Comparison of ENCODE assay signal across 26 cellular contexts in genomic region chr7:148318092-148318756, GRCh38.
DNase-seq lines count a peak whose midpoint lies in the region; ATAC-seq, FAIRE-seq and TF ChIP-seq lines count a peak whose summit lies in the region.
"Had no signal": no experiment of that assay in that cellular context is flagged by ENCODE, and none has a peak within 500 bp of the region (broad histone marks: within the 10 kb centered on the region; RNA-seq: fewer than 3 reads in every experiment).

No MANE protein-coding gene starts in this region.

- peak in 2 of 3 donors; percentile 29 to 57 for ATAC-seq in natural killer cell
- ATAC-seq in natural killer cell treated with Interleukin-12 subunit alpha and Interleukin-12 subunit beta and Interleukin-15 and Interleukin-18, amount 100 ng/mL, for 72 hours, result no peak
- no peak for ATAC-seq in HG03175 (IDR thresholded peaks at IDR 0.05; ENCODE audit: unreplicated experiment)
- no peak for ATAC-seq in HG02938 (IDR thresholded peaks at IDR 0.05; ENCODE audit: unreplicated experiment)

- no peak for TF ChIP-seq POLR2A in H1 (IDR thresholded peaks at IDR 0.05; ENCODE audit: control extremely low read depth in 1 of 2, low read depth in 2 of 2, low read length in 2 of 2)
- no peak for TF ChIP-seq POLR2A in GM12891 (IDR thresholded peaks at IDR 0.05; ENCODE audit: low read depth, low read length)

- POLR2A ChIA-PET in H1 (lab: Charles Lee; ENCODE audit: partially characterized antibody), result interaction anchor here (0.6 to 1.3 kb wide), 3 partner anchors 9 to 89 kb away, joined by 3 read pairs; no protein-coding TSS in a partner anchor

- no peak overlapping the region for H3K14ac ChIP-seq in H1 (ENCODE audit: insufficient read length)

- H3K79me1 ChIP-seq in H1 (ENCODE audit: low read depth, low read length) (no peaks in the 10 kb centered on the region), mesendoderm (ENCODE audit: low read length) (no peaks in the 10 kb centered on the region)

- H3K27ac Mint-ChIP-seq in natural killer cell, result peak overlapping the region; percentile 17 to 40
- H3K27ac Mint-ChIP-seq in natural killer cell treated with Interleukin-12 subunit alpha and Interleukin-12 subunit beta and Interleukin-15 and Interleukin-18, amount 100 ng/mL, for 72 hours, result no peak overlapping the region
- H3K27ac Mint-ChIP-seq: CD14-positive monocyte; CD8-positive, alpha-beta memory T cell had no signal

- H4K5ac ChIP-seq in H1 (ENCODE audit: insufficient read length, low read depth, low read length) (no peak overlapping the region), mesendoderm (ENCODE audit: low read length) (no peak overlapping the region)

- H3K79me2 ChIP-seq in H1 (ENCODE audit: control insufficient read depth in 1 of 2, insufficient read depth in 2 of 2, low read length in 2 of 2) (no peaks in the 10 kb centered on the region), mesendoderm (ENCODE audit: control insufficient read depth, insufficient read depth, low read length) (no peaks in the 10 kb centered on the region)

- no peak overlapping the region for H3K23ac ChIP-seq in H1 (ENCODE audit: insufficient read length)
- H3K23ac ChIP-seq in mesendoderm (ENCODE audit: low read length), result no peak overlapping the region

- no peaks in the 10 kb centered on the region for H3K36me3 Mint-ChIP-seq in natural killer cell
- no peaks in the 10 kb centered on the region for H3K36me3 Mint-ChIP-seq in natural killer cell treated with Interleukin-12 subunit alpha and Interleukin-12 subunit beta and Interleukin-15 and Interleukin-18, amount 100 ng/mL, for 72 hours
- H3K36me3 Mint-ChIP-seq: CD14-positive monocyte; CD8-positive, alpha-beta memory T cell had no signal

- H2BK120ac ChIP-seq in H1 (replicated peaks; ENCODE audit: low read depth, low read length), result peak overlapping the region; percentile 35
- peak overlapping the region; percentile 95 for H2BK120ac ChIP-seq in mesendoderm (ENCODE audit: low read depth, low read length)

- H4K91ac ChIP-seq in H1 (replicated peaks; ENCODE audit: insufficient read length, low read length), result no peak overlapping the region

- H3K4me1 ChIP-seq in H1 (replicated peaks in 1 of 4; ENCODE audit: control insufficient read depth in 3 of 4, insufficient read depth in 4 of 4, low read length in 3 of 4) (peaks cover 6 to 9% (median 8%) of the 10 kb centered on the region in 4 experiments), mesendoderm (ENCODE audit: control insufficient read depth, low read depth, low read length) (no peaks in the 10 kb centered on the region)
- H3K4me1 ChIP-seq: BE2C had no signal

- peaks cover 0 to 8% of the 10 kb centered on the region in 2 donors for H3K27me3 Mint-ChIP-seq in natural killer cell (ENCODE audit: low read depth in 2 of 2)
- peaks cover 4 to 24% of the 10 kb centered on the region in 2 donors for H3K27me3 Mint-ChIP-seq in natural killer cell treated with Interleukin-12 subunit alpha and Interleukin-12 subunit beta and Interleukin-15 and Interleukin-18, amount 100 ng/mL, for 72 hours

- H3K4me2 ChIP-seq in H1 (ENCODE audit: insufficient read depth in 1 of 2, low read depth in 2 of 2, low read length in 2 of 2) (no peak overlapping the region; a peak in 1 of 4 replicates), mesendoderm (ENCODE audit: low read length) (no peak overlapping the region)

- H3K36me3 ChIP-seq in H1 (ENCODE audit: control insufficient read depth in 2 of 4, insufficient read depth in 4 of 4, low read length in 3 of 4) (no peaks in the 10 kb centered on the region), mesendoderm (ENCODE audit: control insufficient read depth, insufficient read depth, low read length) (no peaks in the 10 kb centered on the region)
- H3K36me3 ChIP-seq: BE2C had no signal

- no peak overlapping the region for H3K4me3 ChIP-seq in H1 (ENCODE audit: extremely low read depth in 1 of 4, insufficient read depth in 2 of 4, low read depth in 3 of 4, low read length in 4 of 4)
- no peak overlapping the region for H3K4me3 ChIP-seq in mesendoderm (ENCODE audit: low read length)

- H3K9ac ChIP-seq in H1 (replicated peaks in 1 of 4; ENCODE audit: extremely low read depth in 1 of 4, low read depth in 3 of 4, low read length in 3 of 4) (no peak overlapping the region; a peak in 1 of 7 replicates), mesendoderm (ENCODE audit: low read length) (peak overlapping the region; percentile 50)

- DNase-seq in natural killer cell (no peak), NCI-H2171 (lab: John Stamatoyannopoulos, UW) (peak; percentile 29), H1 (ENCODE audit: low read depth in 1 of 2, low spot score in 2 of 2) (no peak), mesendoderm (peak; percentile 98), GM12891 (ENCODE audit: insufficient read length, low spot score) (no peak)
- DNase-seq in natural killer cell treated with Interleukin-12 subunit alpha and Interleukin-12 subunit beta and Interleukin-15 and Interleukin-18, amount 100 ng/mL, for 72 hours (ENCODE audit: low spot score), result no peak
- DNase-seq: 8988T; ACHN; BE2C; Calu3; CD8-positive, alpha-beta memory T cell; DND-41; H7; KBM-7; NCI-H1694 treated with DMSO at 0.1 percent for 48 hours; NCI-H2081; NCI-H345; NCI-H510A treated with DMSO at 0.1 percent for 48 hours; RPMI8226; SHP77; T-helper 1 cell had no signal

- no peak for TF ChIP-seq RAD21 in H1 (IDR thresholded peaks at IDR 0.05 in 1 of 2, conservative IDR thresholded peaks at IDR 0.05 in 1 of 2; ENCODE audit: low read depth in 2 of 2, low read length in 2 of 2)

- no peak for FAIRE-seq in H1 (lab: Jason Lieb, UNC)
- FAIRE-seq in GM12891 (lab: Jason Lieb, UNC), result no peak
- FAIRE-seq: GM18507 had no signal

- CTCF ChIA-PET in H1 (lab: Charles Lee; ENCODE audit: partially characterized antibody), result interaction anchor here (1.0 kb wide), 2 partner anchors 35 to 184 kb away, joined by 3 read pairs; no protein-coding TSS in a partner anchor

- TF ChIP-seq CTCF in natural killer cell (IDR thresholded peaks at IDR 0.05), result no peak
- no peak for TF ChIP-seq CTCF in H1 (IDR thresholded peaks at IDR 0.05; ENCODE audit: control extremely low read depth in 1 of 3, insufficient read depth in 1 of 3, low read depth in 1 of 3, low read length in 3 of 3)

- H2AFZ ChIP-seq in H1 (ENCODE audit: low read length), result no peak overlapping the region

- no peaks in the 10 kb centered on the region for H3K9me3 ChIP-seq in H1 (ENCODE audit: insufficient read depth in 2 of 2, low read depth in 1 of 2, low read length in 1 of 2)
- H3K9me3 ChIP-seq: BE2C had no signal

- peaks cover under 1 to 6% of the 10 kb centered on the region in 2 donors for H3K4me1 Mint-ChIP-seq in natural killer cell
- H3K4me1 Mint-ChIP-seq in natural killer cell treated with Interleukin-12 subunit alpha and Interleukin-12 subunit beta and Interleukin-15 and Interleukin-18, amount 100 ng/mL, for 72 hours (ENCODE audit: low read depth in 2 of 2), result peaks cover 0 to 6% of the 10 kb centered on the region in 2 donors
- H3K4me1 Mint-ChIP-seq: CD14-positive monocyte; CD8-positive, alpha-beta memory T cell had no signal

- H3K27ac ChIP-seq in H1 (ENCODE audit: low read depth, low read length), result no peak overlapping the region
- H3K27ac ChIP-seq in mesendoderm (ENCODE audit: low read depth, low read length), result peak overlapping the region; percentile 89
- H3K27ac ChIP-seq: HL-60 had no signal

- H3K27me3 ChIP-seq in H1 (replicated peaks in 1 of 4; ENCODE audit: control insufficient read depth in 3 of 4, extremely low read depth in 1 of 4, insufficient read depth in 3 of 4, low read length in 3 of 4) (no peaks in the 10 kb centered on the region), mesendoderm (ENCODE audit: insufficient read depth, low read length, poor library complexity) (no peaks in the 10 kb centered on the region)
- H3K27me3 ChIP-seq: BE2C had no signal

- H3K4ac ChIP-seq in H1 (replicated peaks; ENCODE audit: insufficient read length, low read depth, low read length) (no peak overlapping the region), mesendoderm (ENCODE audit: low read depth, low read length) (peak overlapping the region; percentile 99)

- H2BK15ac ChIP-seq in H1 (ENCODE audit: low read length) (no peak overlapping the region), mesendoderm (replicated peaks; ENCODE audit: low read depth) (no peak overlapping the region)

- peak overlapping the region; percentile 86 for H2BK20ac ChIP-seq in H1 (ENCODE audit: low read length)

- H3K56ac ChIP-seq in H1 (replicated peaks; ENCODE audit: insufficient read length, low read depth, low read length) (no peak overlapping the region), mesendoderm (ENCODE audit: low read length) (peak overlapping the region; percentile 59)

- H2AK5ac ChIP-seq in H1 (ENCODE audit: low read depth, low read length) (no peak overlapping the region), mesendoderm (ENCODE audit: low read length) (no peak overlapping the region)

- TF ChIP-seq EP300 in H1 (IDR thresholded peaks at IDR 0.05; ENCODE audit: borderline replicate concordance in 1 of 2, low read depth in 2 of 2, low read length in 2 of 2), result no peak

- intact Hi-C loops in natural killer cell (cut with micrococcal nuclease), result no loop called here

- H4K8ac ChIP-seq in H1 (ENCODE audit: extremely low read depth, insufficient read depth, low read length) (no peak overlapping the region), mesendoderm (ENCODE audit: low read depth, low read length) (no peak overlapping the region)

- H3K4me3 Mint-ChIP-seq in natural killer cell, result no peak overlapping the region
- no peak overlapping the region for H3K4me3 Mint-ChIP-seq in natural killer cell treated with Interleukin-12 subunit alpha and Interleukin-12 subunit beta and Interleukin-15 and Interleukin-18, amount 100 ng/mL, for 72 hours
- H3K4me3 Mint-ChIP-seq: CD14-positive monocyte; CD8-positive, alpha-beta memory T cell had no signal

- 0 out of 2 replicates have a peak overlapping the region, but pooled peaks have one; percentile 27 for H2BK12ac ChIP-seq in H1 (ENCODE audit: low read depth, low read length)

- H3K23me2 ChIP-seq in H1 (ENCODE audit: low read depth, low read length), result no peaks in the 10 kb centered on the region; the same call in 1 of the 2 replicates

- H2BK5ac ChIP-seq in H1 (ENCODE audit: low read depth, low read length) (peak overlapping the region; percentile 68; the same call in 1 of the 2 replicates), mesendoderm (ENCODE audit: low read length) (peak overlapping the region; percentile 92)

- 61% methylated on average over 8 of the region's 8 CpGs; no CpG with 5 or more reads in 1 of the 2 experiments for WGBS in H1 (ENCODE audit: extremely low coverage in 1 of 2, insufficient coverage in 1 of 2, insufficient read length in 1 of 2, insufficient replicate concordance in 2 of 2, low coverage in 1 of 2, low lambda C conversion rate in 2 of 2, missing lambda C conversion rate in 1 of 2), 2 experiments
- no CpG with 5 or more reads among the region's 8 CpGs for WGBS in mesendoderm (ENCODE audit: extremely low coverage, insufficient coverage, low lambda C conversion rate)

- no peaks in the 10 kb centered on the region for H4K20me1 ChIP-seq in H1 (replicated peaks in 1 of 2; ENCODE audit: control insufficient read depth in 1 of 2, insufficient read depth in 2 of 2, low read length in 2 of 2)

- H3K18ac ChIP-seq in H1 (ENCODE audit: extremely low read depth, low read length) (peak overlapping the region; percentile 38), mesendoderm (ENCODE audit: low read length) (peak overlapping the region; percentile 91)

- no peaks in the 10 kb centered on the region for H3K9me3 Mint-ChIP-seq in natural killer cell
- H3K9me3 Mint-ChIP-seq in natural killer cell treated with Interleukin-12 subunit alpha and Interleukin-12 subunit beta and Interleukin-15 and Interleukin-18, amount 100 ng/mL, for 72 hours, result no peaks in the 10 kb centered on the region

Comparison
In these comparisons a context has a peak if more than half of its experiments do, and no peak if none do; other contexts are left out.
1. ATAC-seq: peak in natural killer cell (2 of 3); none in natural killer cell treated with Interleukin-12 subunit alpha and Interleukin-12 subunit beta and Interleukin-15 and Interleukin-18, amount 100 ng/mL, for 72 hours (0 of 2), HG03175 (single experiment) and HG02938 (single experiment).
2. H3K27ac Mint-ChIP-seq: peak in natural killer cell (2 of 2); none in natural killer cell treated with Interleukin-12 subunit alpha and Interleukin-12 subunit beta and Interleukin-15 and Interleukin-18, amount 100 ng/mL, for 72 hours (0 of 2).
3. DNase-seq: peak in NCI-H2171 (single experiment) and mesendoderm (single experiment); none in natural killer cell (single experiment), natural killer cell treated with Interleukin-12 subunit alpha and Interleukin-12 subunit beta and Interleukin-15 and Interleukin-18, amount 100 ng/mL, for 72 hours (single experiment), H1 (0 of 2) and GM12891 (single experiment).